1 cellular context compared by ENCODE assay signal in the genomic region with DNA sequence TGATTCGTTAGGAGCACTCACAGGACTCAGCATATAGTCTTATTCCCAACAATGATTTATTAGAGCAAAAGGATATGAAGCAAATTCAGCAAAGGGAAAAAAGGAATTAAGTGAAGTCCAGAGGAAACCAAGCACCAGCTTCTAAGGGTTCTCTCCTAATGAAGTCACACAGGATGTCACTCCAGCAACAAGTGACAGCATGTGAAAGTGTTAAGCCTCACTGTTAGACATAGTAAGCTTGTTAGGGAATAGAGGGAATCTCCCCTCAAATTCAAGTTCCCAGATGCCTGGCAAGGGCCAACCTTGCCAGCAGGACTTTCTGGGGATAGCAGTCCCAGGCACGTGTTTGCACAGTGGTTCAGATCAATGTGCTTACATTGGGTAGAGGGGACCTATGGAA.
TF ChIP-seq lines count a peak whose summit lies in the region.

No MANE protein-coding gene starts in this region.

TF ChIP-seq in K562, 482 proteins besides CTCF, POLR2A, EP300 and RAD21 (continued from another document):
- TF ChIP-seq, protein P1, sequence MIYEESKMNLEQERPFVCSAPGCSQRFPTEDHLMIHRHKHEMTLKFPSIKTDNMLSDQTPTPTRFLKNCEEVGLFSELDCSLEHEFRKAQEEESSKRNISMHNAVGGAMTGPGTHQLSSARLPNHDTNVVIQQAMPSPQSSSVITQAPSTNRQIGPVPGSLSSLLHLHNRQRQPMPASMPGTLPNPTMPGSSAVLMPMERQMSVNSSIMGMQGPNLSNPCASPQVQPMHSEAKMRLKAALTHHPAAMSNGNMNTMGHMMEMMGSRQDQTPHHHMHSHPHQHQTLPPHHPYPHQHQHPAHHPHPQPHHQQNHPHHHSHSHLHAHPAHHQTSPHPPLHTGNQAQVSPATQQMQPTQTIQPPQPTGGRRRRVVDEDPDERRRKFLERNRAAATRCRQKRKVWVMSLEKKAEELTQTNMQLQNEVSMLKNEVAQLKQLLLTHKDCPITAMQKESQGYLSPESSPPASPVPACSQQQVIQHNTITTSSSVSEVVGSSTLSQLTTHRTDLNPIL (CRISPR knock-in tag; IDR thresholded peaks at IDR 0.05): no peak
- no peak for TF ChIP-seq ZNF76 (CRISPR knock-in tag; IDR thresholded peaks at IDR 0.05; ENCODE audit: borderline replicate concordance)
- TF ChIP-seq ZNF282 (CRISPR knock-in tag; IDR thresholded peaks at IDR 0.05): no peak
- no peak for TF ChIP-seq CCNT2 (IDR thresholded peaks at IDR 0.05; ENCODE audit: borderline replicate concordance, extremely low read depth, insufficient read length, low read depth, low read length)
- TF ChIP-seq, protein P2, sequence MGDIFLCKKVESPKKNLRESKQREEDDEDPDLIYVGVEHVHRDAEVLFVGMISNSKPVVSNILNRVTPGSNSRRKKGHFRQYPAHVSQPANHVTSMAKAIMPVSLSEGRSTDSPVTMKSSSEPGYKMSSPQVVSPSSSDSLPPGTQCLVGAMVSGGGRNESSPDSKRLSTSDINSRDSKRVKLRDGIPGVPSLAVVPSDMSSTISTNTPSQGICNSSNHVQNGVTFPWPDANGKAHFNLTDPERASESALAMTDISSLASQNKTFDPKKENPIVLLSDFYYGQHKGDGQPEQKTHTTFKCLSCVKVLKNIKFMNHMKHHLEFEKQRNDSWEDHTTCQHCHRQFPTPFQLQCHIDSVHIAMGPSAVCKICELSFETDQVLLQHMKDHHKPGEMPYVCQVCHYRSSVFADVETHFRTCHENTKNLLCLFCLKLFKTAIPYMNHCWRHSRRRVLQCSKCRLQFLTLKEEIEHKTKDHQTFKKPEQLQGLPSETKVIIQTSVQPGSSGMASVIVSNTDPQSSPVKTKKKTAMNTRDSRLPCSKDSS (IDR thresholded peaks at IDR 0.05; ENCODE audit: low read depth, partially characterized antibody): no peak
- TF ChIP-seq ESRRB (CRISPR knock-in tag; IDR thresholded peaks at IDR 0.05; ENCODE audit: borderline replicate concordance): no peak
- no peak for TF ChIP-seq FOXJ3 (CRISPR knock-in tag; IDR thresholded peaks at IDR 0.05)
- no peak for TF ChIP-seq ZC3H8 (IDR thresholded peaks at IDR 0.05)
- no peak for TF ChIP-seq PPARD (CRISPR knock-in tag; IDR thresholded peaks at IDR 0.05)
